In the genomic region with DNA sequence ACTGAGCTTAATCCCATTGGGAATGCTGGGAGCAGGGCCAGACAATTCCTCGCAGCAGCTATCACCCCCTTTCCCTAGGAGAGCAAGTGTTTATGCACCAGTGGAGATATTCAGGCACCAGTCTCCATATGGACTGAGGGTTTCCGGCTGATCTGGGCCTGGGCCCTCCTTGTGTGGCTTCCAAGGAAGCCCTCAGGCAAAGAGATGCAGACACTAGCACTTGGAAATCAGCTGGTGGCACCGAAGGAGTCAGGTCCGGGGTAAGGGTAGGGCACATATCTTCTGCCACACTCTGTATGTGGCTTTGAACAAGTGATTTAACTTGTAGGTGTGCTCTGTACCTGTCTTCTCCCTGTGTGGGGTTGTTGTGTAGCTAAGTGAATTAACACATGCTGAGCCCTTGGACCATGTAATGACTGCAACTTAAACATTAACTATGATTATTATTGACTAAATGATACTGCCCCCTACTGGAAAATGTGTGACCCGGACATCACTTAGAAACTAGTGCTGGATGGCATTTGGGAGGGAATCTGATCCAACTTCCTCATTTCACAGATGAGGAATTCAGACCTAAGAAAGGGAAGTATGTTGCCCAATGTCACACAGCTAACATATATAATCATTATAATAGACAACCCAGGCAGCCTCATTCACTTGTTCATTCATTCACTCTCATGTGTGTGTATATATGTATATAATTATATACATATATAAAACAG, we compare ENCODE assay signal across 8 cellular contexts. TPM values are rescaled to one million over a fixed set of nuclear protein-coding genes. Genes with fewer than 3 reads are reported as not detected.
DNase-seq lines count a peak whose midpoint lies in the region; ATAC-seq, FAIRE-seq and TF ChIP-seq lines count a peak whose summit lies in the region.

No MANE protein-coding gene starts in this region.

- 58% methylated on average over 5 of the region's 5 CpGs for WGBS in GM12878 (ENCODE audit: insufficient coverage, insufficient replicate concordance, low lambda C conversion rate, missing lambda C conversion rate)
- WGBS in tibial nerve, 2 donors: 64 to 69% methylated on average over 5 of the region's 5 CpGs

- TF ChIP-seq EP300 in GM12878 (IDR thresholded peaks at IDR 0.05; ENCODE audit: borderline replicate concordance in 1 of 2, control insufficient read depth in 1 of 2, low read depth in 2 of 2, low read length in 2 of 2) (no peak), tibial nerve (IDR thresholded peaks at IDR 0.05) (no peak)

- H3K4me1 ChIP-seq in GM12878 (ENCODE audit: control insufficient read depth, insufficient read depth, low read length): no peaks in the 10 kb centered on the region
- H3K4me1 ChIP-seq in tibial nerve: no peaks in the 10 kb centered on the region

- ATAC-seq in GM12878 (peak; percentile 74), GM18502 (IDR thresholded peaks at IDR 0.05; ENCODE audit: poor library complexity, unreplicated experiment) (no peak)

- H3K27me3 ChIP-seq in GM12878 (replicated peaks in 1 of 2; ENCODE audit: control insufficient read depth in 2 of 2, insufficient read depth in 2 of 2, low read length in 1 of 2): no peaks in the 10 kb centered on the region; a peak in 3 of 4 replicates
- peaks cover 7% of the 10 kb centered on the region for H3K27me3 ChIP-seq in kidney epithelial cell (ENCODE audit: control insufficient read depth, insufficient read depth, low read length)
- no peaks in the 10 kb centered on the region for H3K27me3 ChIP-seq in tibial nerve

- RAD21 ChIA-PET in GM12878 (lab: Charles Lee; ENCODE audit: unreplicated experiment): interaction anchor here (0.8 to 1.7 kb wide), 8 partner anchors 10 to 321 kb away, joined by 3 to 11 read pairs (median 4); partner anchors contain the start of gene SYS1

- in situ Hi-C loops in GM12878 (cut with MboI): no loop called here

- no peak overlapping the region for H3K4me3 ChIP-seq in AG10803 (ENCODE audit: low read length)
- no peak overlapping the region for H3K4me3 ChIP-seq in GM12878
- no peak overlapping the region for H3K4me3 ChIP-seq in kidney epithelial cell (ENCODE audit: low read depth, low read length)
- H3K4me3 ChIP-seq in tibial nerve: no peak overlapping the region

- POLR2A ChIA-PET in GM12878 (lab: Charles Lee): no interaction called here

- H3K27ac ChIP-seq in GM12878 (ENCODE audit: control insufficient read depth, insufficient read depth) (no peak overlapping the region), tibial nerve (peak overlapping the region in 1 of 4 donors; percentile 27)

- TF ChIP-seq POLR2A in GM12878 (IDR thresholded peaks at IDR 0.05; ENCODE audit: low read depth, low read length) (no peak), tibial nerve (IDR thresholded peaks at IDR 0.05) (no peak)

- BruUV-seq in GM12878 (replicated peaks; lab: Mats Ljungman, UMichigan): no TSS peak

- H3K36me3 ChIP-seq in GM12878 (ENCODE audit: control insufficient read depth in 2 of 2, insufficient read depth in 2 of 2, low read length in 1 of 2): no peaks in the 10 kb centered on the region
- no peaks in the 10 kb centered on the region for H3K36me3 ChIP-seq in kidney epithelial cell (ENCODE audit: control insufficient read depth, insufficient read depth, low read length)
- H3K36me3 ChIP-seq in tibial nerve: peaks cover 0 to 11% (median 0%) of the 10 kb centered on the region in 3 donors

- H2AFZ ChIP-seq in GM12878 (ENCODE audit: control insufficient read depth, low read depth, low read length): no peak overlapping the region

- H3K9me3 ChIP-seq in GM12878 (replicated peaks; ENCODE audit: control insufficient read depth, insufficient read depth, low read length) (no peaks in the 10 kb centered on the region), tibial nerve (no peaks in the 10 kb centered on the region)

- CTCF ChIA-PET in GM12878 (lab: Yijun Ruan, JAX): interaction anchor here (0.6 to 8.2 kb wide), 26 partner anchors 9 to 434 kb away, joined by 3 to 86 read pairs (median 4); partner anchors contain the start of gene SYS1

- TF ChIP-seq RAD21 in GM12878 (IDR thresholded peaks at IDR 0.05; ENCODE audit: insufficient read depth, low read depth, low read length): peak; percentile 58

- H4K20me1 ChIP-seq in GM12878 (ENCODE audit: control insufficient read depth, insufficient read depth): no peaks in the 10 kb centered on the region

- peak; percentile 76 for FAIRE-seq in GM12878 (lab: Jason Lieb, UNC)

- SMC1A ChIA-PET in GM12878 (lab: Charles Lee; ENCODE audit: uncharacterized antibody, unreplicated experiment): interaction anchor here (0.7 to 2.2 kb wide), 14 partner anchors 11 to 321 kb away, joined by 3 to 24 read pairs (median 4); partner anchors contain the start of gene SYS1

- intact Hi-C loops in GM12878 (cut with micrococcal nuclease; ENCODE audit: unreplicated experiment): loop anchor here (5.0 kb wide), 1 partner anchor 128 kb away; no protein-coding TSS in a partner anchor

- no peak overlapping the region for H3K4me2 ChIP-seq in GM12878 (ENCODE audit: control insufficient read depth, insufficient read depth)

- no peaks in the 10 kb centered on the region for H3K79me2 ChIP-seq in GM12878 (ENCODE audit: control insufficient read depth, insufficient read depth, low read length)

- H3K9ac ChIP-seq in GM12878 (ENCODE audit: control insufficient read depth, insufficient read depth, low read length): no peak overlapping the region

- TF ChIP-seq CTCF in AG10803 (conservative IDR thresholded peaks at IDR 0.05; ENCODE audit: low read length) (peak; percentile 59), GM12873 (IDR thresholded peaks at IDR 0.05; ENCODE audit: insufficient read depth, low read depth, low read length, missing control alignments) (peak; percentile 67), GM12878 (IDR thresholded peaks at IDR 0.05 in 2 of 3, conservative IDR thresholded peaks at IDR 0.05 in 1 of 3; ENCODE audit: control insufficient read depth in 2 of 3, extremely low read depth in 1 of 3, insufficient read depth in 1 of 3, low read depth in 3 of 3, low read length in 3 of 3) (peak; percentile 46 to 61 (median 60)), kidney epithelial cell (IDR thresholded peaks at IDR 0.05; ENCODE audit: insufficient read depth, low read length, poor library complexity, severe bottlenecking) (peak; percentile 55), tibial nerve (IDR thresholded peaks at IDR 0.05) (peak; percentile 36 to 53 (median 46))

- peak; percentile 57 for DNase-seq in AG10803 (ENCODE audit: low read depth)
- peak; percentile 50 for DNase-seq in NCI-H226
- DNase-seq in GM12878 (ENCODE audit: low read depth, low spot score): no peak
- no peak for DNase-seq in kidney epithelial cell (ENCODE audit: low read depth)
- peak in 1 of 2 donors; percentile 25 for DNase-seq in tibial nerve (ENCODE audit: low spot score in 2 of 2)
- DNase-seq in NCI-H446 treated with DMSO at 0.1 percent for 48 hours (lab: John Stamatoyannopoulos, UW): no peak

RNA-seq across cellular contexts. Expression of gene WFDC2, which starts 19.3 kb away (rescaled TPM):
- total RNA-seq in GM12878 (2013; cell fraction: nucleolus; rRNA removed): not detected in 2 replicates
- total RNA-seq in GM12878 (2014; rRNA removed) (not detected in 2 replicates), GM12878 (2014; rRNA removed; fragmentation: Illumina TruSeq; extraction: Trizol) (not detected in 2 replicates), GM12878 (2021) (not detected in 2 replicates), kidney epithelial cell (78.5 and 84.9 TPM in 2 replicates), tibial nerve (1 to 10 TPM in 1 of 4 donors, under 1 TPM in 1, not detected in 2; 0.84 to 3.5 TPM)
- 4.2 TPM for polyA plus RNA-seq in GM12878 (2011; ENCODE audit: low read depth)
- polyA plus RNA-seq in GM12878 (2011; rRNA removed) (not detected in 2 replicates), GM12878 (2014; fragmentation: Illumina TruSeq; extraction: Trizol) (not detected in 2 replicates), GM12878 (2014; fragmentation: Nextera tagmentation; extraction: Ambion mirVana) (under 1 TPM in 1 of 2 experiments, not detected in 1; 0.13 TPM), GM12878 (2014; rRNA removed) (not detected in 2 replicates), GM12878 (2016; fragmentation: Nextera tagmentation; extraction: Ambion mirVana) (not detected)
- not detected in 2 replicates for polyA plus RNA-seq in GM12878 (2011; cell fraction: cytosol; rRNA removed)
- 0.21 TPM in 1 of 2 replicates, not detected in the other for polyA plus RNA-seq in GM12878 (2011; cell fraction: nucleus; rRNA removed)
- polyA plus RNA-seq in GM12878 (2012): 2.4 and 5.3 TPM in 2 replicates
- polyA minus RNA-seq in GM12878 (2011; rRNA and poly(A)+ RNA removed): not detected in 2 replicates
- not detected in 2 replicates for polyA minus RNA-seq in GM12878 (2011; cell fraction: cytosol; rRNA and poly(A)+ RNA removed)
- polyA minus RNA-seq in GM12878 (2011; cell fraction: nucleus; rRNA and poly(A)+ RNA removed): not detected in 2 replicates

RNA-seq across cellular contexts. Expression of gene PIGT, which starts 34.3 kb away (rescaled TPM):
- 84.5 and 94.1 TPM in 2 replicates for total RNA-seq in GM12878 (2013; cell fraction: nucleolus; rRNA removed)
- total RNA-seq in GM12878 (2014; rRNA removed) (35.7 and 45.0 TPM in 2 replicates), GM12878 (2014; rRNA removed; fragmentation: Illumina TruSeq; extraction: Trizol) (15.5 and 18.6 TPM in 2 replicates), GM12878 (2021) (39.5 and 45.2 TPM in 2 replicates), kidney epithelial cell (69.8 and 92.7 TPM in 2 replicates), tibial nerve (10 to 100 TPM; 54.6 to 82.8 (median 69.7) TPM)
- 14.5 TPM for polyA plus RNA-seq in GM12878 (2011; ENCODE audit: low read depth)
- polyA plus RNA-seq in GM12878 (2011; rRNA removed) (8.0 and 24.1 TPM in 2 replicates), GM12878 (2014; fragmentation: Illumina TruSeq; extraction: Trizol) (29.4 and 41.9 TPM in 2 replicates), GM12878 (2014; fragmentation: Nextera tagmentation; extraction: Ambion mirVana) (10 to 100 TPM; 19.1 to 27.5 TPM), GM12878 (2014; rRNA removed) (28.6 and 33.5 TPM in 2 replicates), GM12878 (2016; fragmentation: Nextera tagmentation; extraction: Ambion mirVana) (10 to 100 TPM; 56.5 to 66.0 TPM)
- 27.0 and 35.8 TPM in 2 replicates for polyA plus RNA-seq in GM12878 (2011; cell fraction: cytosol; rRNA removed)
- 71.0 and 74.4 TPM in 2 replicates for polyA plus RNA-seq in GM12878 (2011; cell fraction: nucleus; rRNA removed)
- polyA plus RNA-seq in GM12878 (2012): 25.3 and 27.7 TPM in 2 replicates
- 27.9 and 34.2 TPM in 2 replicates for polyA minus RNA-seq in GM12878 (2011; rRNA and poly(A)+ RNA removed)
- 16.2 and 28.5 TPM in 2 replicates for polyA minus RNA-seq in GM12878 (2011; cell fraction: cytosol; rRNA and poly(A)+ RNA removed)
- 33.1 and 57.7 TPM in 2 replicates for polyA minus RNA-seq in GM12878 (2011; cell fraction: nucleus; rRNA and poly(A)+ RNA removed)

RNA-seq across cellular contexts. Expression of gene DBNDD2, which starts 42.2 kb away (rescaled TPM):
- total RNA-seq in GM12878 (2013; cell fraction: nucleolus; rRNA removed): 1.1 and 2.1 TPM in 2 replicates
- total RNA-seq in GM12878 (2014; rRNA removed): 0.17 TPM in 1 of 2 replicates, not detected in the other
- 0.41 and 0.67 TPM in 2 replicates for total RNA-seq in GM12878 (2014; rRNA removed; fragmentation: Illumina TruSeq; extraction: Trizol)
- total RNA-seq in GM12878 (2021): 0.74 and 1.0 TPM in 2 replicates
- 0.62 TPM for polyA plus RNA-seq in GM12878 (2011; ENCODE audit: low read depth)
- 5.0 and 5.7 TPM in 2 replicates for polyA plus RNA-seq in GM12878 (2011; rRNA removed)
- polyA plus RNA-seq in GM12878 (2011; cell fraction: cytosol; rRNA removed): 5.1 and 5.3 TPM in 2 replicates
- polyA plus RNA-seq in GM12878 (2011; cell fraction: nucleus; rRNA removed): 5.2 and 7.2 TPM in 2 replicates
- 0.42 and 0.74 TPM in 2 replicates for polyA plus RNA-seq in GM12878 (2012)
- 0.46 and 0.52 TPM in 2 replicates for polyA plus RNA-seq in GM12878 (2014; fragmentation: Illumina TruSeq; extraction: Trizol)
- polyA plus RNA-seq in GM12878 (2014; fragmentation: Nextera tagmentation; extraction: Ambion mirVana): under 1 TPM; 0.18 to 0.49 TPM
- polyA plus RNA-seq in GM12878 (2014; rRNA removed): 0.39 and 0.67 TPM in 2 replicates
- polyA plus RNA-seq in GM12878 (2016; fragmentation: Nextera tagmentation; extraction: Ambion mirVana): under 1 TPM in 1 of 2 experiments, not detected in 1; 0.21 TPM
- 2.9 and 3.3 TPM in 2 replicates for polyA minus RNA-seq in GM12878 (2011; rRNA and poly(A)+ RNA removed)
- polyA minus RNA-seq in GM12878 (2011; cell fraction: cytosol; rRNA and poly(A)+ RNA removed): not detected in 2 replicates
- 1.3 and 1.7 TPM in 2 replicates for polyA minus RNA-seq in GM12878 (2011; cell fraction: nucleus; rRNA and poly(A)+ RNA removed)
- total RNA-seq in kidney epithelial cell: 57.2 and 64.4 TPM in 2 replicates
- total RNA-seq in tibial nerve: 10 to 100 TPM; 36.3 to 63.3 (median 51.1) TPM

Comparison
In these comparisons a context has a peak if more than half of its experiments do, and no peak if none do; other contexts are left out.
1. DNase-seq: peak in AG10803 (single experiment) and NCI-H226 (single experiment); none in GM12878 (single experiment), kidney epithelial cell (single experiment) and NCI-H446 treated with DMSO at 0.1 percent for 48 hours (single experiment).
2. RNA of gene WFDC2, which starts 19.3 kb away (total RNA-seq): 78.5 to 84.9 TPM in kidney epithelial cell; 0.84 to 3.5 TPM in tibial nerve and not detected in GM12878; every median in the first group is over 10 times any median in the second.
3. RNA of gene DBNDD2, which starts 42.2 kb away (total RNA-seq): 57.2 to 64.4 TPM in kidney epithelial cell and 36.3 to 63.3 TPM in tibial nerve; 0.17 to 2.1 TPM in GM12878; every median in the first group is over 10 times any median in the second.
4. Peak in every context shown above with its lines, with median percentiles within 50 percentile points of each other: CTCF ChIP-seq.